14 cellular contexts compared by ENCODE assay signal in the genomic region with DNA sequence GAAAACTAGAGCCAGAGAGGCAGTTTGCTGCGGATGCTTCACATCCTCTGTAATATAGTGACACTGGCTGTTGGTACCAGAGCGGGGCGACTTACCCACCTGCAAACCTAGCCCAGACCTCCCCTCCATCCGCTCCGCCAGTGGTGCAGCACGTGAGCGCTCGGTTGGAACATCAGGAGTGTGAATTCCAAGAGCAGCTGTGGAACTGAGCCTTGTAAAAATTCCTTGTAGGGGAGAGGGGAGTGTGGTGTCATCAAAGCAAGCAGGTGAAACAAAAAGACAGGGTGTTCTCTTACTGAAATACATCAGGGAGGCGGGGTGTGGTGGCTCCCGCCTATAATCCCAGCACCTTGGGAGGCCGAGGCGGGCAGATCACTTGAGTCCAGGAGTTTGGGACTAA. TPM values are rescaled to one million over a fixed set of nuclear protein-coding genes. Genes with fewer than 3 reads are reported as not detected.
"Had no signal": no experiment of that assay in that cellular context is flagged by ENCODE, and none has a peak within 500 bp of the region (broad histone marks: within the 10 kb centered on the region; RNA-seq: fewer than 3 reads in every experiment).

No MANE protein-coding gene starts in this region.

- H3K27me3 ChIP-seq: heart left ventricle, upper lobe of right lung had no signal

- H3K27ac ChIP-seq: heart left ventricle, parathyroid adenoma, upper lobe of right lung had no signal

- H3K4me3 Mint-ChIP-seq: activated naive CD8-positive, alpha-beta T cell treated with anti-CD3 and anti-CD28 coated beads for 36 hours; activated T-cell treated with anti-CD3 and anti-CD28 coated beads, Interleukin-2, amount 50 U/mL, for 4 hours; stimulated activated effector memory CD8-positive, alpha-beta T cell treated with anti-CD3 and anti-CD28 coated beads, Interleukin-12 subunit alpha, Interleukin-12 subunit beta, amount 100 ng/mL, for 72 hours had no signal

- H3K4me1 Mint-ChIP-seq: stimulated activated effector memory CD8-positive, alpha-beta T cell treated with anti-CD3 and anti-CD28 coated beads, Interleukin-12 subunit alpha, Interleukin-12 subunit beta, amount 100 ng/mL, for 72 hours had no signal

- H3K9me3 ChIP-seq: heart left ventricle, upper lobe of right lung had no signal

- H3K9me3 Mint-ChIP-seq: activated naive CD8-positive, alpha-beta T cell treated with anti-CD3 and anti-CD28 coated beads for 36 hours; activated T-cell treated with anti-CD3 and anti-CD28 coated beads, Interleukin-2, amount 50 U/mL, for 4 hours; stimulated activated effector memory CD8-positive, alpha-beta T cell treated with anti-CD3 and anti-CD28 coated beads, Interleukin-12 subunit alpha, Interleukin-12 subunit beta, amount 100 ng/mL, for 72 hours had no signal

- DNase-seq: activated gamma-delta T cell treated with Interleukin-2 at 50 U/mL for 16 hours; activated naive CD8-positive, alpha-beta T cell treated with anti-CD3 and anti-CD28 coated beads for 36 hours; activated T-cell treated with anti-CD3 and anti-CD28 coated beads, Interleukin-2, amount 50 U/mL, for 4 hours; anterior cingulate cortex; heart left ventricle; right cardiac atrium; T-helper 2 cell; upper lobe of right lung had no signal

- H3K36me3 ChIP-seq: heart left ventricle, upper lobe of right lung had no signal

- H3K4me3 ChIP-seq: heart left ventricle, upper lobe of right lung had no signal

- H3K27ac Mint-ChIP-seq: stimulated activated effector memory CD8-positive, alpha-beta T cell treated with anti-CD3 and anti-CD28 coated beads, Interleukin-12 subunit alpha, Interleukin-12 subunit beta, amount 100 ng/mL, for 72 hours had no signal

- H3K36me3 Mint-ChIP-seq: activated naive CD8-positive, alpha-beta T cell treated with anti-CD3 and anti-CD28 coated beads for 36 hours; stimulated activated effector memory CD8-positive, alpha-beta T cell treated with anti-CD3 and anti-CD28 coated beads, Interleukin-12 subunit alpha, Interleukin-12 subunit beta, amount 100 ng/mL, for 72 hours had no signal

- ATAC-seq: activated T-cell treated with anti-CD3 and anti-CD28 coated beads, Interleukin-2, amount 50 U/mL, for 4 hours; heart left ventricle; right cardiac atrium; stimulated activated effector memory CD8-positive, alpha-beta T cell treated with anti-CD3 and anti-CD28 coated beads, Interleukin-12 subunit alpha, Interleukin-12 subunit beta, amount 100 ng/mL, for 72 hours; upper lobe of right lung had no signal

RNA-seq across cellular contexts. Expression of gene CCDC42, which starts 51.3 kb away (rescaled TPM):
- total RNA-seq: activated T-cell treated with anti-CD3 and anti-CD28 coated beads, Interleukin-2, amount 50 U/mL, for 4 hours; bronchial epithelial cell; liver; myocyte; right cardiac atrium; subcutaneous adipose tissue; upper lobe of right lung had no signal
- polyA plus RNA-seq: heart left ventricle, right cardiac atrium had no signal
